28 cellular contexts compared by ENCODE assay signal in genomic region chr6:106825156-106825555, GRCh38.
DNase-seq lines count a peak whose midpoint lies in the region; ATAC-seq and TF ChIP-seq lines count a peak whose summit lies in the region.
"Had no signal": no experiment of that assay in that cellular context is flagged by ENCODE, and none has a peak within 500 bp of the region (broad histone marks: within the 10 kb centered on the region; RNA-seq: fewer than 3 reads in every experiment).

No MANE protein-coding gene starts in this region.

- no peaks in the 10 kb centered on the region for H3K27me3 Mint-ChIP-seq in progenitor cell of endocrine pancreas

- no peak overlapping the region for H3K4me3 Mint-ChIP-seq in progenitor cell of endocrine pancreas (ENCODE audit: low read depth)
- H3K4me3 Mint-ChIP-seq: activated CD4-positive, alpha-beta T cell treated with anti-CD3 and anti-CD28 coated beads for 36 hours; activated CD8-positive, alpha-beta T cell treated with anti-CD3 and anti-CD28 coated beads, Interleukin-2, amount 10 ng/mL, durations not matched to agents 7 days and 5 days; activated naive CD8-positive, alpha-beta T cell; central memory CD8-positive, alpha-beta T cell; HFFc6 had no signal

- DNase-seq in HK-2 (ENCODE audit: unreplicated experiment) = peak; percentile 71
- peak; percentile 4 for DNase-seq in amniotic epithelial cell (ENCODE audit: low read depth)
- peak; percentile 53 for DNase-seq in kidney epithelial cell (ENCODE audit: low read depth)
- DNase-seq in NOMO-1 treated with dmso at 0.1 percent for 144 hours (lab: John Stamatoyannopoulos, UW; ENCODE audit: unreplicated experiment) = no peak
- no peak for DNase-seq in iPS-NIHi11 (ENCODE audit: low spot score)
- no peak for DNase-seq in progenitor cell of endocrine pancreas (ENCODE audit: low spot score, unreplicated experiment)
- DNase-seq: activated CD4-positive, alpha-beta T cell treated with anti-CD3 and anti-CD28 coated beads for 36 hours; activated CD8-positive, alpha-beta T cell treated with anti-CD3 and anti-CD28 coated beads, Interleukin-2, amount 10 ng/mL, durations not matched to agents 7 days and 5 days; Calu3; dermis blood vessel endothelial cell; DND-41; HFFc6; islet precursor cell; NCI-H1092 treated with DMSO at 0.1 percent for 48 hours; NCI-H187 treated with DMSO at 0.1 percent for 48 hours; pancreas; Peyer's patch; SJCRH30; T-helper 1 cell had no signal

- no peaks in the 10 kb centered on the region for H3K27me3 ChIP-seq in kidney epithelial cell (ENCODE audit: control insufficient read depth, insufficient read depth, low read length)
- H3K27me3 ChIP-seq: ascending aorta, pancreas, Peyer's patch, right atrium auricular region, SJCRH30, upper lobe of left lung had no signal

- H3K4me3 ChIP-seq in kidney epithelial cell (ENCODE audit: low read depth, low read length) = no peak overlapping the region
- H3K4me3 ChIP-seq: ascending aorta, GM12878, lung, pancreas, Peyer's patch, right atrium auricular region, SJCRH30, upper lobe of left lung had no signal

- no peaks in the 10 kb centered on the region for H3K36me3 Mint-ChIP-seq in progenitor cell of endocrine pancreas (ENCODE audit: insufficient read depth)
- H3K36me3 Mint-ChIP-seq: activated naive CD8-positive, alpha-beta T cell had no signal

- peaks cover 7% of the 10 kb centered on the region for H3K9me3 Mint-ChIP-seq in progenitor cell of endocrine pancreas (ENCODE audit: low read depth)
- H3K9me3 Mint-ChIP-seq: central memory CD8-positive, alpha-beta T cell; HFFc6 had no signal

- no peaks in the 10 kb centered on the region for H3K36me3 ChIP-seq in kidney epithelial cell (ENCODE audit: control insufficient read depth, insufficient read depth, low read length)
- H3K36me3 ChIP-seq: ascending aorta, pancreas, Peyer's patch, right atrium auricular region, SJCRH30, upper lobe of left lung had no signal

- peaks cover 25% of the 10 kb centered on the region for H3K4me1 Mint-ChIP-seq in progenitor cell of endocrine pancreas (ENCODE audit: low read depth)
- H3K4me1 Mint-ChIP-seq: activated CD4-positive, alpha-beta T cell treated with anti-CD3 and anti-CD28 coated beads for 36 hours; central memory CD8-positive, alpha-beta T cell had no signal

- no peak overlapping the region for H3K27ac Mint-ChIP-seq in progenitor cell of endocrine pancreas
- H3K27ac Mint-ChIP-seq: activated CD4-positive, alpha-beta T cell treated with anti-CD3 and anti-CD28 coated beads for 36 hours; activated CD8-positive, alpha-beta T cell treated with anti-CD3 and anti-CD28 coated beads, Interleukin-2, amount 10 ng/mL, durations not matched to agents 7 days and 5 days; activated naive CD8-positive, alpha-beta T cell; HFFc6 had no signal

- no peak for ATAC-seq in activated CD4-positive, CD25-positive, alpha-beta regulatory T cell treated with anti-CD3 and anti-CD28 coated beads, Interleukin-2, amount 50 U/mL, for 24 hours
- ATAC-seq: activated CD4-positive, alpha-beta T cell treated with anti-CD3 and anti-CD28 coated beads for 36 hours; activated CD8-positive, alpha-beta T cell treated with anti-CD3 and anti-CD28 coated beads, Interleukin-2, amount 10 ng/mL, durations not matched to agents 7 days and 5 days; GM12878; HepG2; pancreas had no signal

- no peak for TF ChIP-seq CTCF in kidney epithelial cell (IDR thresholded peaks at IDR 0.05; ENCODE audit: insufficient read depth, low read length, poor library complexity, severe bottlenecking)
- TF ChIP-seq CTCF in progenitor cell of endocrine pancreas (IDR thresholded peaks at IDR 0.05; ENCODE audit: unreplicated experiment) = no peak

Comparison
In these comparisons a context has a peak if more than half of its experiments do, and no peak if none do; other contexts are left out.
1. DNase-seq: peak in HK-2 (single experiment), amniotic epithelial cell (single experiment) and kidney epithelial cell (single experiment); none in NOMO-1 treated with dmso at 0.1 percent for 144 hours (single experiment), iPS-NIHi11 (single experiment) and progenitor cell of endocrine pancreas (single experiment).